Comparison of ENCODE assay signal across 9 cellular contexts in genomic region chr19:30406220-30406944, GRCh38. TPM values are rescaled to one million over a fixed set of nuclear protein-coding genes. Genes with fewer than 3 reads are reported as not detected.
DNase-seq lines count a peak whose midpoint lies in the region; ATAC-seq and TF ChIP-seq lines count a peak whose summit lies in the region.
"Had no signal": no experiment of that assay in that cellular context is flagged by ENCODE, and none has a peak within 500 bp of the region (broad histone marks: within the 10 kb centered on the region; RNA-seq: fewer than 3 reads in every experiment).

No MANE protein-coding gene starts in this region.

- no peaks in the 10 kb centered on the region for H3K36me3 Mint-ChIP-seq in glutamatergic neuron (ENCODE audit: unreplicated experiment)
- H3K36me3 Mint-ChIP-seq: activated naive CD4-positive, alpha-beta T cell treated with anti-CD3 and anti-CD28 coated beads, Interleukin-2, amount 50 U/mL, for 24 hours had no signal

- no peak for TF ChIP-seq POLR2A in NB4 (IDR thresholded peaks at IDR 0.05; ENCODE audit: extremely low read depth, insufficient read length)

- no peak for ATAC-seq in HG03095 (IDR thresholded peaks at IDR 0.05; ENCODE audit: unreplicated experiment)

- TF ChIP-seq CTCF in NB4 (IDR thresholded peaks at IDR 0.05; ENCODE audit: low read depth, low read length) (peak; percentile 24), glutamatergic neuron (IDR thresholded peaks at IDR 0.05; ENCODE audit: partially characterized antibody, unreplicated experiment) (no peak)

- H3K27me3 Mint-ChIP-seq in glutamatergic neuron (ENCODE audit: unreplicated experiment), result peaks cover 4% of the 10 kb centered on the region
- H3K27me3 Mint-ChIP-seq: activated naive CD4-positive, alpha-beta T cell treated with anti-CD3 and anti-CD28 coated beads, Interleukin-2, amount 50 U/mL, for 24 hours had no signal

- peaks cover 3% of the 10 kb centered on the region for H3K9me3 Mint-ChIP-seq in glutamatergic neuron (ENCODE audit: unreplicated experiment)
- H3K9me3 Mint-ChIP-seq: activated naive CD4-positive, alpha-beta T cell treated with anti-CD3 and anti-CD28 coated beads, Interleukin-2, amount 50 U/mL, for 24 hours had no signal

- H3K4me3 Mint-ChIP-seq in glutamatergic neuron (ENCODE audit: unreplicated experiment), result peak overlapping the region; percentile 49
- H3K4me3 Mint-ChIP-seq: activated naive CD4-positive, alpha-beta T cell treated with anti-CD3 and anti-CD28 coated beads, Interleukin-2, amount 50 U/mL, for 24 hours had no signal

- peaks cover 18% of the 10 kb centered on the region for H3K4me1 Mint-ChIP-seq in glutamatergic neuron (ENCODE audit: low read depth, unreplicated experiment)
- H3K4me1 Mint-ChIP-seq: activated naive CD4-positive, alpha-beta T cell treated with anti-CD3 and anti-CD28 coated beads, Interleukin-2, amount 50 U/mL, for 24 hours had no signal

- H3K27ac Mint-ChIP-seq in glutamatergic neuron (ENCODE audit: unreplicated experiment), result peak overlapping the region; percentile 20
- H3K27ac Mint-ChIP-seq: activated naive CD4-positive, alpha-beta T cell treated with anti-CD3 and anti-CD28 coated beads, Interleukin-2, amount 50 U/mL, for 24 hours had no signal

- DNase-seq in GM03348 (ENCODE audit: low spot score) (peak; percentile 80), NB4 (ENCODE audit: low read depth) (peak; percentile 11), glutamatergic neuron (no peak), pons (ENCODE audit: low spot score) (peak; percentile 89), NCI-H1105 treated with DMSO at 0.1 percent for 48 hours (lab: John Stamatoyannopoulos, UW) (no peak), AML-193 (lab: John Stamatoyannopoulos, UW) (no peak), NCI-H2196 treated with DMSO at 0.1 percent for 48 hours (lab: John Stamatoyannopoulos, UW; ENCODE audit: unreplicated experiment) (no peak)

- no peak overlapping the region for H3K4me3 ChIP-seq in NB4 (ENCODE audit: low read depth, low read length)

RNA-seq across cellular contexts. Expression of gene ZNF536, which starts 34.2 kb away (rescaled TPM):
- 24.9 TPM for total RNA-seq in glutamatergic neuron (ENCODE audit: unreplicated experiment)

Comparison
In these comparisons a context has a peak if more than half of its experiments do, and no peak if none do; other contexts are left out.
1. DNase-seq: peak in GM03348 (single experiment), NB4 (single experiment) and pons (single experiment); none in glutamatergic neuron (single experiment), NCI-H1105 treated with DMSO at 0.1 percent for 48 hours (single experiment), AML-193 (0 of 2) and NCI-H2196 treated with DMSO at 0.1 percent for 48 hours (single experiment).